In genomic region chr22:24434472-24435322, GRCh38 we compare ENCODE assay signal across 8 cellular contexts. TPM values are rescaled to one million over a fixed set of nuclear protein-coding genes. Genes with fewer than 3 reads are reported as not detected.
DNase-seq lines count a peak whose midpoint lies in the region; ATAC-seq lines count a peak whose summit lies in the region.

No MANE protein-coding gene starts in this region.

- no peaks in the 10 kb centered on the region for H3K9me3 ChIP-seq in BLaER1 treated with 17β-estradiol and CSF1 and Interleukin-3, amounts not matched to agents 10 nM and 100 nM (replicated peaks in 1 of 11)
- no peaks in the 10 kb centered on the region for H3K9me3 ChIP-seq in Karpas-422 (ENCODE audit: low read length)

- peak overlapping the region in 9 of 10 experiments; percentile 8 to 62 (median 39); a peak in 13 of 20 replicates for H3K4me3 ChIP-seq in BLaER1 treated with 17β-estradiol and CSF1 and Interleukin-3, amounts not matched to agents 10 nM and 100 nM
- H3K4me3 ChIP-seq in Karpas-422 (ENCODE audit: low read length) = peak overlapping the region; percentile 70

- H3K9me2 ChIP-seq in Karpas-422 (replicated peaks; ENCODE audit: insufficient read depth, low read length) = no peaks in the 10 kb centered on the region

- H3K79me2 ChIP-seq in Karpas-422 (ENCODE audit: low read length) = peaks cover 59% of the 10 kb centered on the region

- peak; percentile 50 for ATAC-seq in GM21423 (IDR thresholded peaks at IDR 0.05; ENCODE audit: unreplicated experiment)

- peaks cover 0 to 16% (median 0%) of the 10 kb centered on the region in 11 experiments; a peak in 5 of 22 replicates for H4K20me1 ChIP-seq in BLaER1 treated with 17β-estradiol and CSF1 and Interleukin-3, amounts not matched to agents 10 nM and 100 nM
- H4K20me1 ChIP-seq in Karpas-422 (ENCODE audit: insufficient read depth, low read depth, low read length) = no peaks in the 10 kb centered on the region

- no peaks in the 10 kb centered on the region for H3K27me3 ChIP-seq in BLaER1 treated with 17β-estradiol and CSF1 and Interleukin-3, amounts not matched to agents 10 nM and 100 nM
- no peaks in the 10 kb centered on the region for H3K27me3 ChIP-seq in Karpas-422 (ENCODE audit: low read length)

- no peaks in the 10 kb centered on the region for H3K36me3 ChIP-seq in BLaER1 treated with 17β-estradiol and CSF1 and Interleukin-3, amounts not matched to agents 10 nM and 100 nM
- peaks cover 13% of the 10 kb centered on the region; the same call in 1 of the 2 replicates for H3K36me3 ChIP-seq in Karpas-422 (ENCODE audit: insufficient read depth, low read length)

- H3K27ac ChIP-seq in BLaER1 treated with 17β-estradiol and CSF1 and Interleukin-3, amounts not matched to agents 10 nM and 100 nM = peak overlapping the region; percentile 76 to 95 (median 87)
- peak overlapping the region; percentile 99 for H3K27ac ChIP-seq in Karpas-422 (ENCODE audit: low read length)

- no peak overlapping the region for H2AFZ ChIP-seq in Karpas-422 (ENCODE audit: low read length)

- H3K9ac ChIP-seq in BLaER1 treated with 17β-estradiol and CSF1 and Interleukin-3, amounts not matched to agents 10 nM and 100 nM = peak overlapping the region; percentile 64 to 82 (median 73)
- peak overlapping the region; percentile 87 for H3K9ac ChIP-seq in Karpas-422 (ENCODE audit: low read length)

- peak; percentile 98 for DNase-seq in Karpas-422
- peak; percentile 84 for DNase-seq in activated CD8-positive, alpha-beta memory T cell treated with anti-CD3 and anti-CD28 coated beads, Interleukin-2, amount 50 U/mL, for 1 hour (ENCODE audit: extremely low read depth)
- DNase-seq in germinal center (ENCODE audit: low spot score) = peak; percentile 91
- DNase-seq in stimulated activated CD4-positive, alpha-beta T cell treated with anti-CD3 and anti-CD28 coated beads, Interleukin-2, amount 100 ng/mL, for 4 hours (ENCODE audit: low read depth) = peak; percentile 77
- no peak for DNase-seq in NCI-H2196 (lab: John Stamatoyannopoulos, UW; ENCODE audit: unreplicated experiment)
- DNase-seq in NCI-H510A (lab: John Stamatoyannopoulos, UW) = no peak

- peak overlapping the region; percentile 90 to 99 (median 97) for H3K4me2 ChIP-seq in BLaER1 treated with 17β-estradiol and CSF1 and Interleukin-3, amounts not matched to agents 10 nM and 100 nM
- peak overlapping the region; percentile 85 for H3K4me2 ChIP-seq in Karpas-422 (ENCODE audit: low read depth, low read length, poor library complexity, severe bottlenecking)

- H3K4me1 ChIP-seq in BLaER1 treated with 17β-estradiol and CSF1 and Interleukin-3, amounts not matched to agents 10 nM and 100 nM = peaks cover 99 to 100% (median 100%) of the 10 kb centered on the region in 10 experiments
- peaks cover 90% of the 10 kb centered on the region for H3K4me1 ChIP-seq in Karpas-422 (ENCODE audit: low read length)

RNA-seq across cellular contexts. Expression of gene ADORA2A, which starts 7.3 kb away (rescaled TPM):
- 65.9 and 86.7 TPM in 2 replicates for total RNA-seq in Karpas-422 (2014; rRNA removed; shearing (Covaris generic); ENCODE audit: low replicate concordance)

Comparison
In these comparisons a context has a peak if more than half of its experiments do, and no peak if none do; other contexts are left out.
1. DNase-seq: peak in Karpas-422 (single experiment), activated CD8-positive, alpha-beta memory T cell treated with anti-CD3 and anti-CD28 coated beads, Interleukin-2, amount 50 U/mL, for 1 hour (single experiment), germinal center (single experiment) and stimulated activated CD4-positive, alpha-beta T cell treated with anti-CD3 and anti-CD28 coated beads, Interleukin-2, amount 100 ng/mL, for 4 hours (single experiment); none in NCI-H2196 (single experiment) and NCI-H510A (single experiment).